In genomic region chr10:71696635-71697326, GRCh38 we compare ENCODE assay signal across 8 cellular contexts. TPM values are rescaled to one million over a fixed set of nuclear protein-coding genes. Genes with fewer than 3 reads are reported as not detected.
DNase-seq lines count a peak whose midpoint lies in the region; ATAC-seq and TF ChIP-seq lines count a peak whose summit lies in the region.

No MANE protein-coding gene starts in this region.

- ATAC-seq in heart right ventricle (peak; percentile 47 to 73 (median 70)), GM18520 (IDR thresholded peaks at IDR 0.05; ENCODE audit: unreplicated experiment) (no peak), HG03175 (IDR thresholded peaks at IDR 0.05; ENCODE audit: unreplicated experiment) (no peak)

- DNase-seq in AG10803 (ENCODE audit: low read depth) (no peak), H4 (ENCODE audit: low spot score) (peak; percentile 26), SJCRH30 (peak; percentile 48 to 73), heart right ventricle (peak; percentile 61 to 78), smooth muscle cell (lab: John Stamatoyannopoulos, UW; ENCODE audit: unreplicated experiment) (peak; percentile 6)
- peak; percentile 35 for DNase-seq in activated gamma-delta T cell treated with anti-CD3 and anti-CD28 coated beads, Interleukin-2, amount 50 U/mL, for 16 hours (ENCODE audit: low read depth)

- H3K4me1 ChIP-seq in SJCRH30 (no peaks in the 10 kb centered on the region), heart right ventricle (peaks cover 0 to 67% (median 57%) of the 10 kb centered on the region in 9 donors), smooth muscle cell (ENCODE audit: low read depth) (no peaks in the 10 kb centered on the region)

- no peak overlapping the region for H2AFZ ChIP-seq in smooth muscle cell (ENCODE audit: low read depth)

- H3K4me2 ChIP-seq in smooth muscle cell = no peak overlapping the region

- H3K27me3 ChIP-seq in SJCRH30 (no peaks in the 10 kb centered on the region), heart right ventricle (no peaks in the 10 kb centered on the region), smooth muscle cell (ENCODE audit: low read depth) (peaks cover 12% of the 10 kb centered on the region)

- no peak overlapping the region for H3K9ac ChIP-seq in smooth muscle cell (ENCODE audit: low read depth)

- no peak overlapping the region for H3K4me3 ChIP-seq in AG10803 (ENCODE audit: low read length)
- H3K4me3 ChIP-seq in SJCRH30 = no peak overlapping the region
- H3K4me3 ChIP-seq in heart right ventricle = no peak overlapping the region
- H3K4me3 ChIP-seq in smooth muscle cell = no peak overlapping the region

- H3F3A ChIP-seq in smooth muscle cell (ENCODE audit: low read depth) = no peaks in the 10 kb centered on the region

- H3K27ac ChIP-seq in SJCRH30 (no peak overlapping the region), heart right ventricle (peak overlapping the region in 2 of 10 donors; percentile 16 to 87), smooth muscle cell (ENCODE audit: low read depth) (no peak overlapping the region)

- H3K36me3 ChIP-seq in SJCRH30 (no peaks in the 10 kb centered on the region), heart right ventricle (peaks cover 0 to under 1% (median 0%) of the 10 kb centered on the region in 9 donors), smooth muscle cell (ENCODE audit: low read depth) (no peaks in the 10 kb centered on the region)

- TF ChIP-seq CTCF in AG10803 (conservative IDR thresholded peaks at IDR 0.05; ENCODE audit: low read length) = peak; percentile 94
- peak; percentile 75 to 90 (median 84) for TF ChIP-seq CTCF in heart right ventricle (IDR thresholded peaks at IDR 0.05)
- TF ChIP-seq CTCF in smooth muscle cell (IDR thresholded peaks at IDR 0.05; ENCODE audit: borderline replicate concordance, insufficient read depth, poor library complexity, severe bottlenecking) = peak; percentile 81

- intact Hi-C loops in heart right ventricle (cut with DNase I) = loop anchor here in 3 of 10 donors (5.0 to 10.0 kb wide), 3 partner anchors 34 to 299 kb away; partner anchors contain the start of gene CDH23 (in 1 of the 3)

- no peaks in the 10 kb centered on the region for H4K20me1 ChIP-seq in smooth muscle cell (ENCODE audit: low read depth)

- H3K9me3 ChIP-seq in SJCRH30 (replicated peaks) (no peaks in the 10 kb centered on the region), heart right ventricle (peaks cover 0 to 3% (median 0%) of the 10 kb centered on the region in 11 donors), smooth muscle cell (replicated peaks; ENCODE audit: low read depth) (no peaks in the 10 kb centered on the region)

- 51 to 52% methylated on average over 10 of the region's 10 CpGs for WGBS in heart right ventricle, 2 donors
- 54% methylated on average over 10 of the region's 10 CpGs for WGBS in smooth muscle cell (ENCODE audit: low lambda C conversion rate)

- H3K79me2 ChIP-seq in smooth muscle cell (ENCODE audit: low read depth) = no peaks in the 10 kb centered on the region

RNA-seq across cellular contexts. Expression of gene C10orf105, which starts 22.8 kb away (rescaled TPM):
- total RNA-seq in H4 (2014; rRNA removed; shearing (Covaris generic)) = not detected in 2 replicates
- total RNA-seq in SJCRH30 (2014; rRNA removed; shearing (Covaris generic)) = not detected in 2 replicates
- total RNA-seq in heart right ventricle (under 1 TPM in 5 of 10 donors, not detected in 5; 0.05 to 0.16 (median 0.07) TPM), smooth muscle cell (0.09 TPM in 1 of 2 replicates, not detected in the other)
- polyA plus RNA-seq in heart right ventricle (under 1 TPM; 0.03 to 0.15 TPM), smooth muscle cell (not detected in 2 replicates)

Comparison
In these comparisons a context has a peak if more than half of its experiments do, and no peak if none do; other contexts are left out.
1. ATAC-seq: peak in heart right ventricle (8 of 8); none in GM18520 (single experiment) and HG03175 (single experiment).
2. Peak in every context shown above with its lines, with median percentiles within 50 percentile points of each other: CTCF ChIP-seq.